6 cellular contexts compared by ENCODE assay signal in the genomic region with DNA sequence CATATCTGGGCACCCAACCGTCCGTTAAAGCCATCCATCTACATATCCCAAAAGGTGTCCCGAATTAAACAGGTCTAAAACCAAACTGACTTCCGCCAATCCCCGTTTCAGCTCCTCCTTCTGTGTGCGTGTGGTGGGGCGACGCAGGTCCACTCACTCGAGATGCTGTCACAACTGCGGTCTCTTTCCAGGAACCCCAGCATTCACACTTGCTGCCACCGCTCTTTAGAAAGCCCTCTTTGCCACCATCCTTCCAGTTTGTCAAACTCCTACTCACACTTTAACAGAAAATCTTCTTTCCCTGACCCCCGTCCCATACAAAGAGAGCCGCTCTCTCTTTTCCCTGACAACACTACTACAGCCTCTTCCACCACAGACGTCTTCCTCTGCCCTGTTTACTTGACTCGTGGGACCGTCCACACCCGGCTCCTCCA. TPM values are rescaled to one million over a fixed set of nuclear protein-coding genes. Genes with fewer than 3 reads are reported as not detected.
A peak's percentile ranks its signal among the peaks of the same experiment; 100 is the strongest.
DNase-seq lines count a peak whose midpoint lies in the region; ATAC-seq and TF ChIP-seq lines count a peak whose summit lies in the region.

No MANE protein-coding gene starts in this region.

- CTCF ChIA-PET in RWPE1 (lab: Yijun Ruan, JAX): interaction anchor here (0.7 kb wide), 1 partner anchor 9 kb away, joined by 4 read pairs; no protein-coding TSS in a partner anchor

- H3K4me3 ChIP-seq in GM12864 (ENCODE audit: low read depth, low read length) (peak overlapping the region; percentile 71), fibroblast of the aortic adventitia (ENCODE audit: low read depth, low read length) (peak overlapping the region; percentile 96)

- TF ChIP-seq CTCF in GM12864 (IDR thresholded peaks at IDR 0.05; ENCODE audit: low read depth, low read length, missing control alignments) (no peak), RWPE1 (conservative IDR thresholded peaks at IDR 0.05; ENCODE audit: low read depth) (no peak), fibroblast of the aortic adventitia (IDR thresholded peaks at IDR 0.05; ENCODE audit: insufficient read depth, low read length) (no peak)

- POLR2A ChIA-PET in RWPE1 (lab: Yijun Ruan, JAX; ENCODE audit: low non-redundant PET): interaction anchor here (0.7 to 1.1 kb wide), 2 partner anchors 22 to 31 kb away, joined by 3 to 4 read pairs; a partner anchor contains a TSS

- H3K27ac ChIP-seq in RWPE1: peak overlapping the region; percentile 62

- ATAC-seq in GM18861 (IDR thresholded peaks at IDR 0.05; ENCODE audit: unreplicated experiment): no peak

- DNase-seq in GM12864 (ENCODE audit: low read depth): no peak
- no peak for DNase-seq in RWPE1 (ENCODE audit: low spot score)
- DNase-seq in fibroblast of the aortic adventitia (ENCODE audit: low read depth): peak; percentile 8
- DNase-seq in stimulated activated naive CD4-positive, alpha-beta T cell treated with Interleukin-2 at 50 U/mL for 16 hours (lab: John Stamatoyannopoulos, UW): peak; percentile 23
- no peak for DNase-seq in NCI-H2196 (lab: John Stamatoyannopoulos, UW; ENCODE audit: unreplicated experiment)

RNA-seq across cellular contexts. Expression of a gene that starts 0.5 kb away (rescaled TPM):
- 13.9 and 20.1 TPM in 2 replicates for total RNA-seq in fibroblast of the aortic adventitia (ENCODE audit: low replicate concordance)

RNA-seq across cellular contexts. Expression of a gene that starts 6.1 kb away (rescaled TPM):
- not detected in 2 replicates for total RNA-seq in fibroblast of the aortic adventitia (ENCODE audit: low replicate concordance)

RNA-seq across cellular contexts. Expression of a gene that starts 12.9 kb away (rescaled TPM):
- total RNA-seq in fibroblast of the aortic adventitia (ENCODE audit: low replicate concordance): not detected in 2 replicates

RNA-seq across cellular contexts. Expression of a gene that starts 21.8 kb away (rescaled TPM):
- 29.2 and 42.7 TPM in 2 replicates for total RNA-seq in fibroblast of the aortic adventitia (ENCODE audit: low replicate concordance)

RNA-seq across cellular contexts. Expression of a gene that starts 34.6 kb away (rescaled TPM):
- 53.2 and 53.4 TPM in 2 replicates for total RNA-seq in fibroblast of the aortic adventitia (ENCODE audit: low replicate concordance)

Comparison
In these comparisons a context has a peak if more than half of its experiments do, and no peak if none do; other contexts are left out.
1. DNase-seq: peak in fibroblast of the aortic adventitia (single experiment) and stimulated activated naive CD4-positive, alpha-beta T cell treated with Interleukin-2 at 50 U/mL for 16 hours (single experiment); none in GM12864 (single experiment), RWPE1 (single experiment) and NCI-H2196 (single experiment).